Comparison of ENCODE assay signal across 22 cellular contexts in the genomic region with DNA sequence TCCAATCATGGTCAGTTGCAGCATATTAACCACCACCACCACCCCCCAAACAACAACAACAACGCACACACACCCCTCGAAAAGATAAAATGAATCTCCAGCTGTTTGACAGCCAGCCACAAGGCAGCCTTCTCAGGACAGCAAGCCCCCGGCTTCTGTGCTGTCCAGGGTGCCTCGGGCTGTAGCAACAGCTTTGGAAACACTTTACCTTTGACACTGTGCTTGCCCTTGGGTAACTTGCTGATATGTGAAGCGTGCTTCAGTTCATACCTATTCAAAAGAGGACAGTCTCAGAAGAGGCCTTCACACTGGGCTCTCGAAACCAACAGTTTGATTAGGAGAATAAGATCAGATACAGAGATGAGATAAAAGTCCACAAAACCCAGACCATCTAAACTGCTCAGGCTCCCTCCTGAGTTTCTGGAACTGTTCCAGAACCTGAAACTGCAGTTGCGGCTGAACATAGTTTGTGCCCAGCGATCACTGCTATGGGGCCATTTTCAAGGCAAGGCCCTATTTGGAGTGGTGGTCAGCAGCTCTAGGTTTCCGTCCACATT.
"Had no signal": no experiment of that assay in that cellular context is flagged by ENCODE, and none has a peak within 500 bp of the region (broad histone marks: within the 10 kb centered on the region; RNA-seq: fewer than 3 reads in every experiment).

No MANE protein-coding gene starts in this region.

- H3K4me3 ChIP-seq: hepatocyte, testis, upper lobe of left lung had no signal

- ATAC-seq: activated CD4-positive, alpha-beta T cell treated with anti-CD3 and anti-CD28 coated beads for 36 hours; activated T-cell treated with anti-CD3 and anti-CD28 coated beads, Interleukin-2, amount 50 U/mL, for 4 hours; natural killer cell treated with Interleukin-12 subunit alpha and Interleukin-12 subunit beta and Interleukin-15 and Interleukin-18, amount 100 ng/mL, for 72 hours had no signal

- H3K27me3 ChIP-seq: hepatocyte, testis, upper lobe of left lung had no signal

- H3K4me1 Mint-ChIP-seq: activated CD4-positive, alpha-beta T cell treated with anti-CD3 and anti-CD28 coated beads for 36 hours; activated naive CD8-positive, alpha-beta T cell treated with anti-CD3 and anti-CD28 coated beads, Interleukin-2, amount 10 ng/mL, durations not matched to agents 7 days and 5 days; immature natural killer cell had no signal

- H3K4me3 Mint-ChIP-seq: activated B cell treated with CpG ODN at 0.5 μM for 24 hours; activated CD4-positive, alpha-beta T cell treated with anti-CD3 and anti-CD28 coated beads for 36 hours; activated naive CD4-positive, alpha-beta T cell treated with anti-CD3 and anti-CD28 coated beads for 36 hours; activated naive CD8-positive, alpha-beta T cell treated with anti-CD3 and anti-CD28 coated beads, Interleukin-2, amount 10 ng/mL, durations not matched to agents 7 days and 5 days; activated T-cell treated with anti-CD3 and anti-CD28 coated beads, Interleukin-2, amount 50 U/mL, for 4 hours; dendritic cell treated with granulocyte-macrophage colony-stimulating factor and Interleukin-4, amounts not matched to agents 40 ng/mL and 50 ng/mL, for 4 days; immature natural killer cell; natural killer cell treated with Interleukin-12 subunit alpha and Interleukin-12 subunit beta and Interleukin-15 and Interleukin-18, amount 100 ng/mL, for 72 hours; T-helper 1 cell treated with Interleukin-12 subunit alpha and Interleukin-12 subunit beta and Interleukin-4 antibody, amounts not matched to agents 30 μg/mL and 1 μg/mL, for 36 hours had no signal

- H3K27ac ChIP-seq: hepatocyte, parathyroid adenoma, testis, upper lobe of left lung had no signal

- H3K27me3 Mint-ChIP-seq: activated B cell treated with CpG ODN at 0.5 μM for 24 hours; activated CD4-positive, alpha-beta T cell treated with anti-CD3 and anti-CD28 coated beads for 36 hours; activated naive CD8-positive, alpha-beta T cell treated with anti-CD3 and anti-CD28 coated beads, Interleukin-2, amount 10 ng/mL, durations not matched to agents 7 days and 5 days; dendritic cell treated with granulocyte-macrophage colony-stimulating factor and Interleukin-4, amounts not matched to agents 40 ng/mL and 50 ng/mL, for 4 days; natural killer cell treated with Interleukin-12 subunit alpha and Interleukin-12 subunit beta and Interleukin-15 and Interleukin-18, amount 100 ng/mL, for 72 hours had no signal

- H3K9me3 ChIP-seq: testis, upper lobe of left lung had no signal

- H3K9me3 Mint-ChIP-seq: activated B cell treated with CpG ODN at 0.5 μM for 24 hours; activated naive CD4-positive, alpha-beta T cell treated with anti-CD3 and anti-CD28 coated beads for 36 hours; activated naive CD8-positive, alpha-beta T cell treated with anti-CD3 and anti-CD28 coated beads, Interleukin-2, amount 10 ng/mL, durations not matched to agents 7 days and 5 days; activated T-cell treated with anti-CD3 and anti-CD28 coated beads, Interleukin-2, amount 50 U/mL, for 4 hours; dendritic cell treated with granulocyte-macrophage colony-stimulating factor and Interleukin-4, amounts not matched to agents 40 ng/mL and 50 ng/mL, for 4 days; immature natural killer cell; natural killer cell treated with Interleukin-12 subunit alpha and Interleukin-12 subunit beta and Interleukin-15 and Interleukin-18, amount 100 ng/mL, for 72 hours; T-helper 1 cell treated with Interleukin-12 subunit alpha and Interleukin-12 subunit beta and Interleukin-4 antibody, amounts not matched to agents 30 μg/mL and 1 μg/mL, for 36 hours had no signal

- DNase-seq: activated B cell treated with CpG ODN at 0.5 μM for 24 hours; activated CD4-positive, alpha-beta T cell treated with anti-CD3 and anti-CD28 coated beads for 36 hours; activated CD4-positive, alpha-beta T cell treated with anti-CD3 and anti-CD28 coated beads, Interleukin-2, amount 50 U/mL, for 4 hours; activated CD8-positive, alpha-beta memory T cell treated with anti-CD3 and anti-CD28 coated beads for 24 hours; activated CD8-positive, alpha-beta memory T cell treated with anti-CD3 and anti-CD28 coated beads, Interleukin-2, amount 50 U/mL, for 4 hours; activated naive CD4-positive, alpha-beta T cell treated with anti-CD3 and anti-CD28 coated beads for 36 hours; activated naive CD8-positive, alpha-beta T cell treated with anti-CD3 and anti-CD28 coated beads, Interleukin-2, amount 10 ng/mL, durations not matched to agents 7 days and 5 days; activated T-cell treated with anti-CD3 and anti-CD28 coated beads, Interleukin-2, amount 50 U/mL, for 4 hours; amniotic stem cell; effector CD4-positive, alpha-beta T cell; immature natural killer cell; midbrain; stimulated activated CD4-positive, alpha-beta T cell treated with anti-CD3 and anti-CD28 coated beads, Interleukin-4, amount 100 ng/mL, for 1 hour; stimulated activated naive CD4-positive, alpha-beta T cell; T1000; testis; upper lobe of left lung had no signal

- H3K27ac Mint-ChIP-seq: activated CD4-positive, alpha-beta T cell treated with anti-CD3 and anti-CD28 coated beads for 36 hours; activated naive CD4-positive, alpha-beta T cell treated with anti-CD3 and anti-CD28 coated beads for 36 hours; activated naive CD8-positive, alpha-beta T cell treated with anti-CD3 and anti-CD28 coated beads, Interleukin-2, amount 10 ng/mL, durations not matched to agents 7 days and 5 days; dendritic cell treated with granulocyte-macrophage colony-stimulating factor and Interleukin-4, amounts not matched to agents 40 ng/mL and 50 ng/mL, for 4 days; immature natural killer cell; T-helper 1 cell treated with Interleukin-12 subunit alpha and Interleukin-12 subunit beta and Interleukin-4 antibody, amounts not matched to agents 30 μg/mL and 1 μg/mL, for 36 hours had no signal

- H3K4me1 ChIP-seq: testis, upper lobe of left lung had no signal
